In the genomic region with DNA sequence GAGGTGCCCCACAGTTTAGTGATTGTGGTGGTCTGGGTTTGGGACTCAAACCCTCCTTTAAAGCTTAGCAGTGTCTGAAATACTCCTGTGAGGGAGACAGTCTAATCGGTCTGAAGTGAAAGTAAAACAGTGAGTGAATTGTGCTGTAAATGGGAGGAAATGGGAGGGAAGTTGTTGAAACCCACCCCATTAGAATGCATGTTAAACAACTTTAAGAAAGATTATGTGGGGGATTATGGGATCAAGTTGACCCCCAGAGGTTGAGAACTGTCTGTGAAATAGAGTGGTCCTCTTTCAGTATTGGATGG, we compare ENCODE assay signal across 11 cellular contexts.
DNase-seq lines count a peak whose midpoint lies in the region; ATAC-seq, FAIRE-seq and TF ChIP-seq lines count a peak whose summit lies in the region.
"Had no signal": no experiment of that assay in that cellular context is flagged by ENCODE, and none has a peak within 500 bp of the region (broad histone marks: within the 10 kb centered on the region; RNA-seq: fewer than 3 reads in every experiment).

No MANE protein-coding gene starts in this region.

- no peaks in the 10 kb centered on the region for H3K36me3 Mint-ChIP-seq in activated CD8-positive, alpha-beta T cell treated with anti-CD3 and anti-CD28 coated beads for 36 hours (ENCODE audit: low read depth)
- H3K36me3 Mint-ChIP-seq: neural progenitor cell had no signal

- H3K9me3 Mint-ChIP-seq in activated CD8-positive, alpha-beta T cell treated with anti-CD3 and anti-CD28 coated beads for 36 hours, result no peaks in the 10 kb centered on the region
- H3K9me3 Mint-ChIP-seq: H9, neural progenitor cell had no signal

- H3K9me3 ChIP-seq in AG04450 (ENCODE audit: control insufficient read depth, insufficient read depth, low read length) (no peaks in the 10 kb centered on the region), GM23248 (ENCODE audit: low read depth) (no peaks in the 10 kb centered on the region), HepG2 (ENCODE audit: low read length) (no peaks in the 10 kb centered on the region), osteoblast (ENCODE audit: low read depth, low read length) (no peaks in the 10 kb centered on the region)

- BruUV-seq in HepG2 (replicated peaks; lab: Mats Ljungman, UMichigan), result no TSS peak

- TF ChIP-seq RAD21 in HepG2 (CRISPR knock-in tag; IDR thresholded peaks at IDR 0.05), result no peak

- H3F3A ChIP-seq in GM23248 (ENCODE audit: insufficient read depth), result no peaks in the 10 kb centered on the region

- peak overlapping the region; percentile 95 for H3K27ac Mint-ChIP-seq in activated CD8-positive, alpha-beta T cell treated with anti-CD3 and anti-CD28 coated beads for 36 hours
- H3K27ac Mint-ChIP-seq: H9, neural progenitor cell had no signal

- no peaks in the 10 kb centered on the region for H3K27me3 Mint-ChIP-seq in activated CD8-positive, alpha-beta T cell treated with anti-CD3 and anti-CD28 coated beads for 36 hours

- H3K79me2 ChIP-seq in GM23248 (ENCODE audit: insufficient read depth) (no peaks in the 10 kb centered on the region), HepG2 (ENCODE audit: insufficient read depth, low read length) (no peaks in the 10 kb centered on the region), osteoblast (ENCODE audit: insufficient read depth, low read length) (no peaks in the 10 kb centered on the region)

- H3K4me1 Mint-ChIP-seq in activated CD8-positive, alpha-beta T cell treated with anti-CD3 and anti-CD28 coated beads for 36 hours (ENCODE audit: low read depth), result peaks cover 58% of the 10 kb centered on the region
- H3K4me1 Mint-ChIP-seq: H9, neural progenitor cell had no signal

- in situ Hi-C loops in GM23248 (cut with MboI) (no loop called here), HepG2 (cut with HindIII; ENCODE audit: extremely low pct_ligation_motif_present, low pct_unique_long_range_greater_than_20kb) (no loop called here)

- H3K9me2 ChIP-seq in GM23248 (ENCODE audit: insufficient read depth), result no peaks in the 10 kb centered on the region

- peak overlapping the region; percentile 86 for H3K4me3 Mint-ChIP-seq in activated CD8-positive, alpha-beta T cell treated with anti-CD3 and anti-CD28 coated beads for 36 hours
- H3K4me3 Mint-ChIP-seq: H9, neural progenitor cell had no signal

- H3K27ac ChIP-seq in AG04450 (ENCODE audit: low read depth, low read length) (no peak overlapping the region), GM23248 (no peak overlapping the region), HepG2 (ENCODE audit: extremely low read length, insufficient read depth, low read length) (no peak overlapping the region), osteoblast (ENCODE audit: low read depth, low read length) (no peak overlapping the region)
- H3K27ac ChIP-seq: neural progenitor cell had no signal

- H3K4me1 ChIP-seq in GM23248 (ENCODE audit: insufficient read depth), result peaks cover 7% of the 10 kb centered on the region; the same call in 1 of the 2 replicates
- peaks cover 29% of the 10 kb centered on the region for H3K4me1 ChIP-seq in HepG2 (ENCODE audit: insufficient read depth, low read length)
- H3K4me1 ChIP-seq in osteoblast (ENCODE audit: insufficient read depth, low read length), result no peaks in the 10 kb centered on the region
- H3K4me1 ChIP-seq: neural progenitor cell had no signal

- FAIRE-seq in HepG2 (lab: Jason Lieb, UNC), result no peak

- no peaks in the 10 kb centered on the region for H4K20me1 ChIP-seq in GM23248 (ENCODE audit: insufficient read depth)
- no peaks in the 10 kb centered on the region for H4K20me1 ChIP-seq in HepG2 (ENCODE audit: insufficient read depth, low read length)
- no peaks in the 10 kb centered on the region for H4K20me1 ChIP-seq in osteoblast (ENCODE audit: insufficient read depth, low read length)

- ATAC-seq in activated CD8-positive, alpha-beta T cell treated with anti-CD3 and anti-CD28 coated beads for 36 hours, result peak; percentile 48
- peak; percentile 58 for ATAC-seq in HepG2
- no peak for ATAC-seq in HG03378 (IDR thresholded peaks at IDR 0.05; ENCODE audit: unreplicated experiment)
- ATAC-seq in GM18520 (IDR thresholded peaks at IDR 0.05; ENCODE audit: unreplicated experiment), result no peak

- peak overlapping the region; percentile 51 for H3K4me3 ChIP-seq in AG04450 (ENCODE audit: low read depth, low read length)
- H3K4me3 ChIP-seq in GM23248, result peak overlapping the region; percentile 81
- peak overlapping the region; percentile 58 to 67 (median 64) for H3K4me3 ChIP-seq in HepG2 (replicated peaks in 1 of 3; ENCODE audit: insufficient read depth in 1 of 3, low read depth in 2 of 3, low read length in 3 of 3)
- no peak overlapping the region for H3K4me3 ChIP-seq in osteoblast (ENCODE audit: insufficient read depth, low read length)
- H3K4me3 ChIP-seq: neural progenitor cell had no signal

- H2AFZ ChIP-seq in GM23248 (peak overlapping the region; percentile 91), HepG2 (ENCODE audit: low read length) (peak overlapping the region; percentile 94), osteoblast (ENCODE audit: low read length) (no peak overlapping the region)
- H2AFZ ChIP-seq: neural progenitor cell had no signal

- WGBS in GM23248 (ENCODE audit: low coverage in 1 of 2, low lambda C conversion rate in 2 of 2, missing lambda C conversion rate in 2 of 2), 2 experiments, result 0% methylated on average over 1 of the region's 1 CpG
- WGBS in HepG2 (ENCODE audit: low lambda C conversion rate), result 6% methylated on average over 1 of the region's 1 CpG

- intact Hi-C loops in activated CD8-positive, alpha-beta T cell treated with anti-CD3 and anti-CD28 coated beads for 36 hours (cut with micrococcal nuclease), result no loop called here
- intact Hi-C loops in HepG2 (cut with micrococcal nuclease; ENCODE audit: unreplicated experiment), result no loop called here

- H3K9ac ChIP-seq in GM23248 (peak overlapping the region; percentile 71), HepG2 (ENCODE audit: insufficient read depth, low read depth, low read length) (peak overlapping the region; percentile 62; the same call in 1 of the 2 replicates)
- H3K9ac ChIP-seq: neural progenitor cell had no signal

- no peaks in the 10 kb centered on the region for H3K36me3 ChIP-seq in GM23248 (ENCODE audit: low read depth)
- H3K36me3 ChIP-seq in HepG2 (replicated peaks in 1 of 2; ENCODE audit: control insufficient read depth in 1 of 2, insufficient read depth in 2 of 2, low read length in 2 of 2), result no peaks in the 10 kb centered on the region
- no peaks in the 10 kb centered on the region for H3K36me3 ChIP-seq in osteoblast (ENCODE audit: insufficient read depth, low read length)
- H3K36me3 ChIP-seq: neural progenitor cell had no signal

- H3K27me3 ChIP-seq in AG04450 (ENCODE audit: control insufficient read depth, insufficient read depth, low read length), result no peaks in the 10 kb centered on the region
- H3K27me3 ChIP-seq in GM23248 (replicated peaks; ENCODE audit: insufficient read depth), result no peaks in the 10 kb centered on the region
- H3K27me3 ChIP-seq in HepG2 (ENCODE audit: control insufficient read depth in 1 of 2, insufficient read depth in 2 of 2, low read length in 2 of 2), result no peaks in the 10 kb centered on the region; a peak in 1 of 5 replicates
- H3K27me3 ChIP-seq in osteoblast (ENCODE audit: insufficient read depth, low read length), result no peaks in the 10 kb centered on the region
- H3K27me3 ChIP-seq: neural progenitor cell had no signal

- TF ChIP-seq CTCF in AG04450 (IDR thresholded peaks at IDR 0.05; ENCODE audit: low read depth, low read length), result no peak
- no peak for TF ChIP-seq CTCF in activated CD8-positive, alpha-beta T cell treated with anti-CD3 and anti-CD28 coated beads for 36 hours (IDR thresholded peaks at IDR 0.05)
- TF ChIP-seq CTCF in HepG2 (CRISPR knock-in tag; IDR thresholded peaks at IDR 0.05), result no peak
- TF ChIP-seq CTCF in osteoblast (IDR thresholded peaks at IDR 0.05; ENCODE audit: extremely low read depth, low read depth, low read length), result no peak

- peak overlapping the region; percentile 89 for H3K4me2 ChIP-seq in GM23248 (ENCODE audit: unreplicated experiment)
- H3K4me2 ChIP-seq in HepG2 (ENCODE audit: low read depth, low read length), result peak overlapping the region; percentile 71
- no peak overlapping the region for H3K4me2 ChIP-seq in osteoblast (ENCODE audit: insufficient read depth, low read length)
- H3K4me2 ChIP-seq: neural progenitor cell had no signal

- POLR2A ChIA-PET in AG04450 (lab: Yijun Ruan, JAX), result no interaction called here
- POLR2A ChIA-PET in activated CD8-positive, alpha-beta T cell treated with anti-CD3 and anti-CD28 coated beads for 36 hours (lab: Charles Lee), result interaction anchor here (0.7 to 1.2 kb wide), 2 partner anchors 14 to 19 kb away, joined by 3 read pairs; no protein-coding TSS in a partner anchor
- POLR2A ChIA-PET in HepG2 (lab: Yijun Ruan, JAX), result no interaction called here

- no peak for TF ChIP-seq EP300 in HepG2 (IDR thresholded peaks at IDR 0.05; ENCODE audit: low read depth in 2 of 2, low read length in 2 of 2)
- TF ChIP-seq EP300 in HepG2 (CRISPR knock-in tag; IDR thresholded peaks at IDR 0.05; ENCODE audit: borderline replicate concordance), result no peak

- CTCF ChIA-PET in AG04450 (lab: Charles Lee) (interaction anchor here (1.1 kb wide), 1 partner anchor 10 kb away, joined by 3 read pairs; no protein-coding TSS in a partner anchor), HepG2 (lab: Yijun Ruan, JAX; ENCODE audit: low intra/inter-chr PET ratio, low total read pairs) (no interaction called here)
- CTCF ChIA-PET in activated CD8-positive, alpha-beta T cell treated with anti-CD3 and anti-CD28 coated beads for 36 hours (lab: Charles Lee), result no interaction called here

- DNase-seq in AG04450 (ENCODE audit: low read depth, low spot score), result no peak
- DNase-seq in GM23248, result peak; percentile 31
- DNase-seq in activated CD8-positive, alpha-beta T cell treated with anti-CD3 and anti-CD28 coated beads for 36 hours, result no peak
- DNase-seq in HepG2 (ENCODE audit: low spot score), result no peak
- no peak for DNase-seq in NCI-H146 (lab: John Stamatoyannopoulos, UW)
- DNase-seq in osteoblast (ENCODE audit: insufficient read length, low spot score, missing footprints), result no peak
- DNase-seq: activated CD4-positive, alpha-beta T cell treated with anti-CD3 and anti-CD28 coated beads for 4 hours; H9 had no signal

- no peak for TF ChIP-seq POLR2A in HepG2 (IDR thresholded peaks at IDR 0.05; ENCODE audit: insufficient read depth in 1 of 2, low read depth in 2 of 2, low read length in 2 of 2)

TF ChIP-seq in HepG2, 621 proteins besides CTCF, POLR2A, EP300 and RAD21 (continues in another document):
- TF ChIP-seq, protein P1, sequence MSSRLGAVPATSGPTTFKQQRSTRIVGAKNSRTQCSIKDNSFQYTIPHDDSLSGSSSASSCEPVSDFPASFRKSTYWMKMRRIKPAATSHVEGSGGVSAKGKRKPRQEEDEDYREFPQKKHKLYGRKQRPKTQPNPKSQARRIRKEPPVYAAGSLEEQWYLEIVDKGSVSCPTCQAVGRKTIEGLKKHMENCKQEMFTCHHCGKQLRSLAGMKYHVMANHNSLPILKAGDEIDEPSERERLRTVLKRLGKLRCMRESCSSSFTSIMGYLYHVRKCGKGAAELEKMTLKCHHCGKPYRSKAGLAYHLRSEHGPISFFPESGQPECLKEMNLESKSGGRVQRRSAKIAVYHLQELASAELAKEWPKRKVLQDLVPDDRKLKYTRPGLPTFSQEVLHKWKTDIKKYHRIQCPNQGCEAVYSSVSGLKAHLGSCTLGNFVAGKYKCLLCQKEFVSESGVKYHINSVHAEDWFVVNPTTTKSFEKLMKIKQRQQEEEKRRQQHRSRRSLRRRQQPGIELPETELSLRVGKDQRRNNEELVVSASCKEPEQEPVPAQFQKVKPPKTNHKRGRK (CRISPR knock-in tag; IDR thresholded peaks at IDR 0.05), result no peak
- no peak for TF ChIP-seq HIVEP1 (CRISPR knock-in tag; IDR thresholded peaks at IDR 0.05)

Comparison
In these comparisons a context has a peak if more than half of its experiments do, and no peak if none do; other contexts are left out.
1. ATAC-seq: peak in activated CD8-positive, alpha-beta T cell treated with anti-CD3 and anti-CD28 coated beads for 36 hours (single experiment) and HepG2 (single experiment); none in HG03378 (single experiment) and GM18520 (single experiment).